In genomic region chr1:161483361-161483760, GRCh38 we compare ENCODE assay signal across 1 cellular context.
TF ChIP-seq lines count a peak whose summit lies in the region.

No MANE protein-coding gene starts in this region.

TF ChIP-seq in HepG2, 621 proteins besides CTCF, POLR2A, EP300 and RAD21 (continued from another document):
- no peak for TF ChIP-seq DMTF1 (CRISPR knock-in tag; IDR thresholded peaks at IDR 0.05)
- TF ChIP-seq, protein P1, sequence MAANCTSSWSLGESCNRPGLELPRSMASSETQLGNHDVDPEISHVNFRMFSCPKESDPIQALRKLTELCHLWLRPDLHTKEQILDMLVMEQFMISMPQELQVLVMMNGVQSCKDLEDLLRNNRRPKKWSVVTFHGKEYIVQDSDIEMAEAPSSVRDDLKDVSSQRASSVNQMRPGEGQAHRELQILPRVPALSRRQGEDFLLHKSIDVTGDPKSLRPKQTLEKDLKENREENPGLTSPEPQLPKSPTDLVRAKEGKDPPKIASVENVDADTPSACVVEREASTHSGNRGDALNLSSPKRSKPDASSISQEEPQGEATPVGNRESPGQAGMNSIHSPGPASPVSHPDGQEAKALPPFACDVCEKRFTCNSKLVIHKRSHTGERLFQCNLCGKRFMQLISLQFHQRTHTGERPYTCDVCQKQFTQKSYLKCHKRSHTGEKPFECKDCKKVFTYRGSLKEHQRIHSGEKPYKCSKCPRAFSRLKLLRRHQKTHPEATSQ (CRISPR knock-in tag; IDR thresholded peaks at IDR 0.05; ENCODE audit: borderline replicate concordance): no peak
- TF ChIP-seq, protein P2, sequence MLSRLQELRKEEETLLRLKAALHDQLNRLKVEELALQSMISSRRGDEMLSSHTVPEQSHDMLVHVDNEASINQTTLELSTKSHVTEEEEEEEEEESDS (CRISPR knock-in tag; IDR thresholded peaks at IDR 0.05; ENCODE audit: borderline replicate concordance): no peak
TF ChIP-seq in HepG2: peak in this region for 0.
